ENCODE assay signal across 21 cellular contexts in the genomic region with DNA sequence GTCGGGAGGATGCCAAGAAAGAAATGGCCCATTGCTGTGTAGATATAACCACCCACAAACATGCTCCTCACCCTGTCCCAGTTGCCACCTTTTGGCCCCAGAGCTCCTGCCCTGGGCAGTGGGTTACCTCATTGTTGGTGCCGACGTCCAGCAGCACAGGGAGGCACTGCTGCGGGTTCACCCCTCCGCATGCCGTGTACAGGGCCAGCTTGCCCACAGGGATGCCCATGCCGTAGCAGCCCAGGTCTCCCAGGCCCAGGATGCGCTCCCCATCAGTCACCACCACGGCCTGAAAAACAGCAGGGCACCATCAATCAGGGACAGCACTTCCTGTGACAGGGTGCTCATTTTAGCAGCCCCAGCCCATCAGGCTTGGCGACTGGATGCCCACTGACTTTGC.
DNase-seq lines count a peak whose midpoint lies in the region; ATAC-seq and TF ChIP-seq lines count a peak whose summit lies in the region.
"Had no signal": no experiment of that assay in that cellular context is flagged by ENCODE, and none has a peak within 500 bp of the region (broad histone marks: within the 10 kb centered on the region; RNA-seq: fewer than 3 reads in every experiment).

No MANE protein-coding gene starts in this region.

- H3K9me3 ChIP-seq in mammary epithelial cell (replicated peaks; ENCODE audit: insufficient read depth, low read length) (no peaks in the 10 kb centered on the region), aorta (ENCODE audit: control insufficient read depth, low read length) (no peaks in the 10 kb centered on the region)

- H3K27me3 ChIP-seq in mammary epithelial cell (ENCODE audit: insufficient read depth, low read length), result no peaks in the 10 kb centered on the region
- H3K27me3 ChIP-seq in brain microvascular endothelial cell (replicated peaks), result no peaks in the 10 kb centered on the region
- no peaks in the 10 kb centered on the region for H3K27me3 ChIP-seq in aorta (ENCODE audit: control insufficient read depth in 1 of 2, insufficient read depth in 2 of 2, low read length in 1 of 2)
- H3K27me3 ChIP-seq: SJCRH30 had no signal

- H3K79me2 ChIP-seq in mammary epithelial cell (ENCODE audit: insufficient read depth, low read length), result no peaks in the 10 kb centered on the region

- H3K27me3 Mint-ChIP-seq in MCF 10A (ENCODE audit: insufficient read depth, unreplicated experiment) (no peaks in the 10 kb centered on the region), neural crest cell (ENCODE audit: low read depth) (no peaks in the 10 kb centered on the region), T-cell (peaks cover 0 to 3% of the 10 kb centered on the region in 2 donors)
- peaks cover 5% of the 10 kb centered on the region for H3K27me3 Mint-ChIP-seq in activated CD4-positive, alpha-beta T cell treated with anti-CD3 and anti-CD28 coated beads, Interleukin-2, amount 10 ng/mL, durations not matched to agents 24 days and 14 days
- peaks cover 6% of the 10 kb centered on the region for H3K27me3 Mint-ChIP-seq in activated CD4-positive, alpha-beta memory T cell treated with anti-CD3 and anti-CD28 coated beads for 36 hours
- H3K27me3 Mint-ChIP-seq: B cell had no signal

- dilution Hi-C loops in mammary epithelial cell (cut with HindIII; ENCODE audit: low sequenced_read_pairs), result no loop called here

- BruUV-seq in mammary epithelial cell (replicated peaks; lab: Mats Ljungman, UMichigan), result no TSS peak
- BruUV-seq in MCF 10A (replicated peaks; lab: Mats Ljungman, UMichigan), result no TSS peak

- POLR2A ChIA-PET in MCF 10A (lab: Yijun Ruan, JAX) (interaction anchor here (1.1 kb wide), 1 partner anchor 13 kb away, joined by 3 read pairs; no protein-coding TSS in a partner anchor), T-cell (lab: Charles Lee) (no interaction called here)
- POLR2A ChIA-PET in activated CD4-positive, alpha-beta memory T cell treated with anti-CD3 and anti-CD28 coated beads for 36 hours (lab: Charles Lee), result interaction anchor here (0.6 kb wide), 1 partner anchor 529 kb away, joined by 3 read pairs; no protein-coding TSS in a partner anchor

- H3K4me1 Mint-ChIP-seq in MCF 10A (ENCODE audit: insufficient read depth, unreplicated experiment) (peaks cover 7% of the 10 kb centered on the region), neural crest cell (peaks cover 13% of the 10 kb centered on the region), T-cell (no peaks in the 10 kb centered on the region)
- peaks cover 3% of the 10 kb centered on the region for H3K4me1 Mint-ChIP-seq in activated CD4-positive, alpha-beta T cell treated with anti-CD3 and anti-CD28 coated beads, Interleukin-2, amount 10 ng/mL, durations not matched to agents 24 days and 14 days
- no peaks in the 10 kb centered on the region for H3K4me1 Mint-ChIP-seq in activated CD4-positive, alpha-beta memory T cell treated with anti-CD3 and anti-CD28 coated beads for 36 hours (ENCODE audit: low read depth)
- H3K4me1 Mint-ChIP-seq: B cell had no signal

- peaks cover 19% of the 10 kb centered on the region for H3K4me1 ChIP-seq in mammary epithelial cell (ENCODE audit: insufficient read depth, low read length)
- H3K4me1 ChIP-seq in aorta (ENCODE audit: control insufficient read depth in 1 of 2, insufficient read depth in 2 of 2, low read length in 2 of 2), result peaks cover 0 to 7% of the 10 kb centered on the region in 2 donors

- H3K4me3 ChIP-seq in mammary epithelial cell (replicated peaks in 1 of 3; ENCODE audit: insufficient read depth in 1 of 3, low read depth in 2 of 3, low read length in 3 of 3) (no peak overlapping the region), brain microvascular endothelial cell (ENCODE audit: low read depth, low read length) (no peak overlapping the region), aorta (ENCODE audit: low read length in 2 of 2) (no peak overlapping the region)
- H3K4me3 ChIP-seq: GM23338, SJCRH30 had no signal

- no peak overlapping the region for H3K27ac ChIP-seq in mammary epithelial cell (ENCODE audit: insufficient read depth, low read depth, low read length)
- H3K27ac ChIP-seq in brain microvascular endothelial cell, result peak overlapping the region; percentile 58
- H3K27ac ChIP-seq in aorta (ENCODE audit: low read depth in 1 of 2, low read length in 2 of 2), result no peak overlapping the region
- H3K27ac ChIP-seq: KMS-11, SJCRH30 had no signal

- DNase-seq in mammary epithelial cell, result no peak
- no peak for DNase-seq in MCF 10A (ENCODE audit: unreplicated experiment)
- DNase-seq in brain microvascular endothelial cell, result no peak
- DNase-seq in neural crest cell (ENCODE audit: low read depth, low spot score), result no peak
- no peak for DNase-seq in aorta
- no peak for DNase-seq in activated CD4-positive, alpha-beta T cell treated with anti-CD3 and anti-CD28 coated beads, Interleukin-2, amount 10 ng/mL, durations not matched to agents 24 days and 14 days
- DNase-seq in T-cell, result no peak
- no peak for DNase-seq in activated CD4-positive, alpha-beta memory T cell treated with anti-CD3 and anti-CD28 coated beads for 36 hours
- DNase-seq: 8988T, DMS 273 treated with DMSO at 0.1 percent for 48 hours, DND-41, GDM1, NCI-H1417 treated with DMSO at 0.1 percent for 48 hours, NCI-H187 treated with DMSO at 0.1 percent for 48 hours, NCI-H2227 treated with DMSO at 0.1 percent for 48 hours, NCI-H524, SJCRH30 had no signal

- H3K9ac ChIP-seq in mammary epithelial cell (ENCODE audit: insufficient read depth, low read length), result no peak overlapping the region
- H3K9ac ChIP-seq: KMS-11 had no signal

- peak overlapping the region; percentile 75 for H2AFZ ChIP-seq in mammary epithelial cell (ENCODE audit: low read depth, low read length)

- no peaks in the 10 kb centered on the region for H4K20me1 ChIP-seq in mammary epithelial cell (ENCODE audit: insufficient read depth, low read length)

- no peak overlapping the region for H3K27ac Mint-ChIP-seq in MCF 10A (ENCODE audit: low read depth, unreplicated experiment)
- H3K27ac Mint-ChIP-seq in neural crest cell (ENCODE audit: unreplicated experiment), result peak overlapping the region; percentile 73
- no peak overlapping the region for H3K27ac Mint-ChIP-seq in activated CD4-positive, alpha-beta T cell treated with anti-CD3 and anti-CD28 coated beads, Interleukin-2, amount 10 ng/mL, durations not matched to agents 24 days and 14 days
- no peak overlapping the region for H3K27ac Mint-ChIP-seq in T-cell
- H3K27ac Mint-ChIP-seq in activated CD4-positive, alpha-beta memory T cell treated with anti-CD3 and anti-CD28 coated beads for 36 hours, result no peak overlapping the region
- H3K27ac Mint-ChIP-seq: B cell, GM23338 had no signal

- H3K36me3 ChIP-seq in mammary epithelial cell (ENCODE audit: insufficient read depth, low read length) (no peaks in the 10 kb centered on the region), brain microvascular endothelial cell (replicated peaks) (no peaks in the 10 kb centered on the region), aorta (ENCODE audit: control insufficient read depth in 1 of 2, insufficient read depth in 2 of 2, low read length in 1 of 2) (peaks cover 2% of the 10 kb centered on the region in 2 donors)
- H3K36me3 ChIP-seq: SJCRH30 had no signal

- no peak overlapping the region for H3K4me2 ChIP-seq in mammary epithelial cell (ENCODE audit: insufficient read depth, low read depth, low read length)
- H3K4me2 ChIP-seq: GM23338, KMS-11 had no signal

- 83% methylated on average over 10 of the region's 10 CpGs for WGBS in mammary epithelial cell (ENCODE audit: low coverage, missing lambda C conversion rate)
- WGBS in aorta, 2 donors, result 90 to 91% methylated on average over 10 of the region's 10 CpGs

- H3K36me3 Mint-ChIP-seq in MCF 10A (ENCODE audit: insufficient read depth, unreplicated experiment) (no peaks in the 10 kb centered on the region), neural crest cell (ENCODE audit: low read depth) (peaks cover 3% of the 10 kb centered on the region), T-cell (no peaks in the 10 kb centered on the region)
- H3K36me3 Mint-ChIP-seq in activated CD4-positive, alpha-beta T cell treated with anti-CD3 and anti-CD28 coated beads, Interleukin-2, amount 10 ng/mL, durations not matched to agents 24 days and 14 days (ENCODE audit: low read depth), result no peaks in the 10 kb centered on the region
- no peaks in the 10 kb centered on the region for H3K36me3 Mint-ChIP-seq in activated CD4-positive, alpha-beta memory T cell treated with anti-CD3 and anti-CD28 coated beads for 36 hours

- ATAC-seq in aorta (ENCODE audit: low FRiP score), result peak; percentile 23
- no peak for ATAC-seq in T-cell (replicated peaks in 1 of 4)
- ATAC-seq: GM23338, HCT116 had no signal

- intact Hi-C loops in mammary epithelial cell (cut with micrococcal nuclease), result no loop called here
- intact Hi-C loops in MCF 10A (cut with micrococcal nuclease), result no loop called here
- intact Hi-C loops in aorta (cut with DNase I), result no loop called here
- intact Hi-C loops in activated CD4-positive, alpha-beta T cell treated with anti-CD3 and anti-CD28 coated beads, Interleukin-2, amount 10 ng/mL, durations not matched to agents 24 days and 14 days (cut with micrococcal nuclease), result no loop called here
- intact Hi-C loops in activated CD4-positive, alpha-beta memory T cell treated with anti-CD3 and anti-CD28 coated beads for 36 hours (cut with micrococcal nuclease), result no loop called here

- H3K4me3 Mint-ChIP-seq in MCF 10A (ENCODE audit: unreplicated experiment) (no peak overlapping the region), neural crest cell (no peak overlapping the region), T-cell (no peak overlapping the region)
- H3K4me3 Mint-ChIP-seq in activated CD4-positive, alpha-beta T cell treated with anti-CD3 and anti-CD28 coated beads, Interleukin-2, amount 10 ng/mL, durations not matched to agents 24 days and 14 days, result no peak overlapping the region
- H3K4me3 Mint-ChIP-seq in activated CD4-positive, alpha-beta memory T cell treated with anti-CD3 and anti-CD28 coated beads for 36 hours, result no peak overlapping the region
- H3K4me3 Mint-ChIP-seq: B cell, GM23338 had no signal

- CTCF ChIA-PET in mammary epithelial cell (lab: Charles Lee; ENCODE audit: low non-redundant PET), result interaction anchor here (0.8 kb wide), 1 partner anchor 14 kb away, joined by 4 read pairs; no protein-coding TSS in a partner anchor
- CTCF ChIA-PET in MCF 10A (lab: Yijun Ruan, JAX), result interaction anchor here (0.6 to 1.4 kb wide), 7 partner anchors 18 to 371 kb away, joined by 3 to 5 read pairs (median 3); no protein-coding TSS in a partner anchor
- CTCF ChIA-PET in T-cell (lab: Charles Lee), result no interaction called here
- CTCF ChIA-PET in activated CD4-positive, alpha-beta memory T cell treated with anti-CD3 and anti-CD28 coated beads for 36 hours (lab: Charles Lee), result no interaction called here

- TF ChIP-seq CTCF in mammary epithelial cell (conservative IDR thresholded peaks at IDR 0.05 in 1 of 2, IDR thresholded peaks at IDR 0.05 in 1 of 2; ENCODE audit: extremely low read depth in 1 of 2, insufficient read depth in 1 of 2, low read depth in 1 of 2, low read length in 2 of 2) (no peak), MCF 10A (IDR thresholded peaks at IDR 0.05; ENCODE audit: unreplicated experiment) (no peak), brain microvascular endothelial cell (IDR thresholded peaks at IDR 0.05; ENCODE audit: low read depth, low read length, missing control alignments) (no peak), neural crest cell (conservative IDR thresholded peaks at IDR 0.05) (no peak)

- H3K9me3 Mint-ChIP-seq in MCF 10A (ENCODE audit: unreplicated experiment) (no peaks in the 10 kb centered on the region), neural crest cell (no peaks in the 10 kb centered on the region), T-cell (no peaks in the 10 kb centered on the region)
- no peaks in the 10 kb centered on the region for H3K9me3 Mint-ChIP-seq in activated CD4-positive, alpha-beta T cell treated with anti-CD3 and anti-CD28 coated beads, Interleukin-2, amount 10 ng/mL, durations not matched to agents 24 days and 14 days
- no peaks in the 10 kb centered on the region for H3K9me3 Mint-ChIP-seq in activated CD4-positive, alpha-beta memory T cell treated with anti-CD3 and anti-CD28 coated beads for 36 hours
- H3K9me3 Mint-ChIP-seq: GM23338 had no signal

- in situ Hi-C loops in mammary epithelial cell (cut with MboI; ENCODE audit: low sequenced_read_pairs in 2 of 2) (no loop called here), brain microvascular endothelial cell (cut with HindIII; ENCODE audit: low pct_ligation_motif_present, low sequenced_read_pairs) (no loop called here)

Comparison
In these comparisons a context has a peak if more than half of its experiments do, and no peak if none do; other contexts are left out.
1. CTCF ChIA-PET loops: an anchor here in mammary epithelial cell (0.8 kb wide) and MCF 10A (0.6 to 1.4 kb wide); none called in T-cell and activated CD4-positive, alpha-beta memory T cell treated with anti-CD3 and anti-CD28 coated beads for 36 hours.
2. POLR2A ChIA-PET loops: an anchor here in MCF 10A (1.1 kb wide) and activated CD4-positive, alpha-beta memory T cell treated with anti-CD3 and anti-CD28 coated beads for 36 hours (0.6 kb wide); none called in T-cell.